8 cellular contexts compared by ENCODE assay signal in the genomic region with DNA sequence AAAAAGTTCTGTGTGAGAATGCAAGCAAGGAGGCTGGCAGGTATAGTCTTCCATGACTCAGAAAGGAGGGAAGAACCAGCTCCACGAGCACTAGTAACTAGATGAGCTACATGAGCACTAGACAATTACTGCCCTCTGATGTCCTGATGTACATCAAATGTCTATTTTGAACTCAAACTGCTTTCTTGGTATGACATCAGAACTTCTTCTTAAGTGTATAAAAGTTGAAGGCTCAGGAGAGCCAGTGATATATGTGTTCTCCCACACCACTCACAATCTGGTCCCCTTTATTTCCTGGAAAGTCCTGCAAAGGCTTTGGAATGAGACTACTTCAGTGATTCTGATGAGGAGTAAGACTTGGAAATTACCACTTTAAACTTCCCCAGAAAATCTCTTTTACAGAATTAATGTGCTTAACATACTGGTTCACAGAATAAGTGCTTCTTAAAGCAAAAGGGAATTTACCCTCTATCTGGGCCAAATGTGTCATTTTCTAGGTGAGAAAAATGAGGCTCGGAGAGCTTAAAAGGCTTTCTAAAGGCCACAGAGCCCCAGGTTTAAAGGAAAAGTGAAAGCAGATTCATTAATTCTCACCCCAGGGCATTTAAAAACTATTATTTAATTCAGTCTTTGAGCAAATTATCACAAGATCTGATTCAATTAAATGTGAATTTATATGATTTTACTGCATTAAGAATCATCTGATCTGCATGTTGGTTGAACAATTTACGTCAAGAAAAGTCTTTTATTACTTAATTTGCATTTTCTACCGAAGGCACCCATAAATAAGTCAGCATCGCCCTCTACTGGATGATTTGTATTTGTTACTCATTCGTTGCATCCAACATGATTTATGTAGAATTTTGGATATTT. TPM values are rescaled to one million over a fixed set of nuclear protein-coding genes. Genes with fewer than 3 reads are reported as not detected.
DNase-seq lines count a peak whose midpoint lies in the region; ATAC-seq and TF ChIP-seq lines count a peak whose summit lies in the region.

No MANE protein-coding gene starts in this region.

- no peak overlapping the region for H2BK12ac ChIP-seq in H9 (ENCODE audit: insufficient read length, low read depth, low read length)

- H3K79me1 ChIP-seq in H9 (ENCODE audit: insufficient read depth, low read depth, low read length, poor library complexity, severe bottlenecking) = no peaks in the 10 kb centered on the region

- no peak overlapping the region for H3T11ph ChIP-seq in H9 (ENCODE audit: low read length)

- no peaks in the 10 kb centered on the region for H3K36me3 Mint-ChIP-seq in activated T-cell treated with anti-CD3 and anti-CD28 coated beads, Interleukin-2, amount 50 U/mL, for 24 hours (ENCODE audit: low read depth)
- H3K36me3 Mint-ChIP-seq in H9 (ENCODE audit: insufficient read depth in 1 of 3, low read depth in 3 of 3) = no peaks in the 10 kb centered on the region

- H4K91ac ChIP-seq in H9 (ENCODE audit: insufficient read length, low read depth, low read length) = no peak overlapping the region

- DNase-seq in activated T-cell treated with anti-CD3 and anti-CD28 coated beads, Interleukin-2, amount 50 U/mL, for 24 hours = no peak
- DNase-seq in activated T-cell treated with anti-CD3 and anti-CD28 coated beads, Interleukin-2, amount 50 U/mL, for 1 hour = no peak
- DNase-seq in H9 = no peak
- peak; percentile 75 for DNase-seq in NB4 (ENCODE audit: low read depth)
- peak; percentile 39 for DNase-seq in SK-N-DZ (ENCODE audit: low spot score)
- peak; percentile 74 for DNase-seq in midbrain (lab: John Stamatoyannopoulos, UW)
- DNase-seq in upper lobe of right lung = no peak

- H3K56ac ChIP-seq in H9 (ENCODE audit: insufficient read length, low read depth, low read length) = no peak overlapping the region

- H3K79me2 ChIP-seq in H9 (ENCODE audit: insufficient read depth, low read length) = no peaks in the 10 kb centered on the region

- no peaks in the 10 kb centered on the region for H3K9me3 ChIP-seq in H9 (ENCODE audit: control insufficient read depth, low read depth, low read length)
- H3K9me3 ChIP-seq in duodenal mucosa (ENCODE audit: control insufficient read depth in 1 of 2, low read length in 2 of 2) = no peaks in the 10 kb centered on the region
- no peaks in the 10 kb centered on the region for H3K9me3 ChIP-seq in upper lobe of right lung

- no peak overlapping the region for H2BK5ac ChIP-seq in H9 (ENCODE audit: insufficient read length, low read length)

- H3K27me3 Mint-ChIP-seq in activated T-cell treated with anti-CD3 and anti-CD28 coated beads, Interleukin-2, amount 50 U/mL, for 24 hours = no peaks in the 10 kb centered on the region
- H3K27me3 Mint-ChIP-seq in H9 (ENCODE audit: low read depth) = no peaks in the 10 kb centered on the region

- H3K23ac ChIP-seq in H9 (ENCODE audit: insufficient read length, low read depth, low read length) = no peak overlapping the region

- no peaks in the 10 kb centered on the region for H3K9me3 Mint-ChIP-seq in activated T-cell treated with anti-CD3 and anti-CD28 coated beads, Interleukin-2, amount 50 U/mL, for 24 hours
- H3K9me3 Mint-ChIP-seq in H9 = no peaks in the 10 kb centered on the region

- intact Hi-C loops in upper lobe of right lung (cut with DNase I) = loop anchor here (10.0 kb wide), 2 partner anchors 119 to 219 kb away; no protein-coding TSS in a partner anchor

- no peaks in the 10 kb centered on the region for H4K20me1 ChIP-seq in H9 (ENCODE audit: control insufficient read depth, insufficient read depth, insufficient read length)

- H3K4ac ChIP-seq in H9 (ENCODE audit: low read depth, low read length) = no peak overlapping the region

- peak overlapping the region; percentile 58 for H3K4me3 ChIP-seq in NB4 (ENCODE audit: low read depth, low read length)
- peak overlapping the region; percentile 62 for H3K4me3 ChIP-seq in duodenal mucosa (ENCODE audit: low read depth in 1 of 2, low read length in 2 of 2)
- peak overlapping the region; percentile 52 for H3K4me3 ChIP-seq in upper lobe of right lung

- no peak overlapping the region for H4K5ac ChIP-seq in H9 (ENCODE audit: insufficient read length, low read depth, low read length)

- H3K4me1 Mint-ChIP-seq in activated T-cell treated with anti-CD3 and anti-CD28 coated beads, Interleukin-2, amount 50 U/mL, for 24 hours (ENCODE audit: low read depth) = peaks cover 31% of the 10 kb centered on the region
- H3K4me1 Mint-ChIP-seq in H9 = peaks cover 5 to 12% of the 10 kb centered on the region in 2 experiments; a peak in 3 of 4 replicates

- H3K27me3 ChIP-seq in H9 (ENCODE audit: insufficient read depth, low read length) (no peaks in the 10 kb centered on the region; the same call in 1 of the 2 replicates), duodenal mucosa (ENCODE audit: control insufficient read depth in 1 of 2, insufficient read depth in 2 of 2, low read length in 2 of 2) (peaks cover 0 to 3% of the 10 kb centered on the region in 2 donors), upper lobe of right lung (no peaks in the 10 kb centered on the region)

- H4K8ac ChIP-seq in H9 (replicated peaks; ENCODE audit: insufficient read length, low read depth, low read length) = no peak overlapping the region

- H3K4me2 ChIP-seq in H9 (ENCODE audit: insufficient read depth, insufficient read length, low read length) = no peak overlapping the region

- H3K36me3 ChIP-seq in duodenal mucosa (ENCODE audit: control insufficient read depth in 1 of 2, insufficient read depth in 2 of 2, low read length in 2 of 2) (no peaks in the 10 kb centered on the region), upper lobe of right lung (no peaks in the 10 kb centered on the region)

- H3K27ac Mint-ChIP-seq in activated T-cell treated with anti-CD3 and anti-CD28 coated beads, Interleukin-2, amount 50 U/mL, for 24 hours = peak overlapping the region; percentile 91
- H3K27ac Mint-ChIP-seq in H9 = no peak overlapping the region

- H3K14ac ChIP-seq in H9 (ENCODE audit: insufficient read depth, low read length) = no peak overlapping the region

- no peak for TF ChIP-seq POLR2A in NB4 (IDR thresholded peaks at IDR 0.05; ENCODE audit: extremely low read depth, insufficient read length)

- no peak overlapping the region for H2BK20ac ChIP-seq in H9 (ENCODE audit: low read depth, low read length, poor library complexity, severe bottlenecking)

- H2BK120ac ChIP-seq in H9 (ENCODE audit: low read depth, low read length, poor library complexity, severe bottlenecking) = no peak overlapping the region

- no peak overlapping the region for H2AFZ ChIP-seq in H9 (ENCODE audit: low read length)

- H2BK15ac ChIP-seq in H9 (ENCODE audit: low read depth, low read length) = no peak overlapping the region

- H3K27ac ChIP-seq in H9 (ENCODE audit: insufficient read length, low read depth, low read length) (no peak overlapping the region), duodenal mucosa (ENCODE audit: low read depth, low read length) (no peak overlapping the region), upper lobe of right lung (peak overlapping the region; percentile 64)

- no peaks in the 10 kb centered on the region for H3K23me2 ChIP-seq in H9 (ENCODE audit: insufficient read length, low read depth, low read length, poor library complexity, severe bottlenecking)

- peak overlapping the region; percentile 76 for H3K4me3 Mint-ChIP-seq in activated T-cell treated with anti-CD3 and anti-CD28 coated beads, Interleukin-2, amount 50 U/mL, for 24 hours
- H3K4me3 Mint-ChIP-seq in H9 = peak overlapping the region in 1 of 2 experiments; percentile 38; a peak in 2 of 5 replicates

- H3K18ac ChIP-seq in H9 (ENCODE audit: insufficient read length, low read depth, low read length) = no peak overlapping the region

- no peaks in the 10 kb centered on the region for H3K4me1 ChIP-seq in H9 (ENCODE audit: insufficient read depth, low read length)
- peaks cover 0 to 5% of the 10 kb centered on the region in 2 donors for H3K4me1 ChIP-seq in duodenal mucosa (ENCODE audit: control insufficient read depth in 1 of 2, insufficient read depth in 2 of 2, low read length in 2 of 2)
- peaks cover 6% of the 10 kb centered on the region for H3K4me1 ChIP-seq in upper lobe of right lung

- H3K9ac ChIP-seq in H9 (ENCODE audit: extremely low read depth, insufficient read length, low read length) (no peak overlapping the region), duodenal mucosa (ENCODE audit: low read depth in 1 of 2, low read length in 2 of 2) (peak overlapping the region in 1 of 2 donors; percentile 46)

- ATAC-seq in upper lobe of right lung = peak; percentile 64

- TF ChIP-seq CTCF in H9 (conservative IDR thresholded peaks at IDR 0.05) = peak; percentile 91
- TF ChIP-seq CTCF in NB4 (IDR thresholded peaks at IDR 0.05; ENCODE audit: low read depth, low read length) = peak; percentile 20
- peak; percentile 78 for TF ChIP-seq CTCF in upper lobe of right lung (IDR thresholded peaks at IDR 0.05)

- no CpG with 5 or more reads among the region's 6 CpGs for WGBS in H9 (ENCODE audit: extremely low coverage, insufficient read length, low lambda C conversion rate)

- no peak overlapping the region for H2AK5ac ChIP-seq in H9 (ENCODE audit: insufficient read length, low read length)

RNA-seq across cellular contexts. Expression of gene DHRS7, which starts 18.8 kb away (rescaled TPM):
- 25.2 and 27.7 TPM in 2 replicates for total RNA-seq in H9 (2021)
- 33.2 and 33.5 TPM in 2 replicates for polyA plus RNA-seq in SK-N-DZ (2014; cell fraction: cytosol; rRNA removed)
- polyA plus RNA-seq in SK-N-DZ (2014; cell fraction: nucleus; rRNA removed) = 20.2 and 30.1 TPM in 2 replicates
- 69.3 TPM for total RNA-seq in upper lobe of right lung

Comparison
In these comparisons a context has a peak if more than half of its experiments do, and no peak if none do; other contexts are left out.
1. DNase-seq: peak in NB4 (single experiment), SK-N-DZ (single experiment) and midbrain (single experiment); none in activated T-cell treated with anti-CD3 and anti-CD28 coated beads, Interleukin-2, amount 50 U/mL, for 24 hours (single experiment), activated T-cell treated with anti-CD3 and anti-CD28 coated beads, Interleukin-2, amount 50 U/mL, for 1 hour (single experiment), H9 (single experiment) and upper lobe of right lung (single experiment).
2. CTCF ChIP-seq: peak in every context shown above with its lines; median percentile 91 in H9; 78 in upper lobe of right lung; 20 in NB4.
3. Peak in every context shown above with its lines, with median percentiles within 50 percentile points of each other: H3K4me3 ChIP-seq.